Comparison of ENCODE assay signal across 8 cellular contexts in the genomic region with DNA sequence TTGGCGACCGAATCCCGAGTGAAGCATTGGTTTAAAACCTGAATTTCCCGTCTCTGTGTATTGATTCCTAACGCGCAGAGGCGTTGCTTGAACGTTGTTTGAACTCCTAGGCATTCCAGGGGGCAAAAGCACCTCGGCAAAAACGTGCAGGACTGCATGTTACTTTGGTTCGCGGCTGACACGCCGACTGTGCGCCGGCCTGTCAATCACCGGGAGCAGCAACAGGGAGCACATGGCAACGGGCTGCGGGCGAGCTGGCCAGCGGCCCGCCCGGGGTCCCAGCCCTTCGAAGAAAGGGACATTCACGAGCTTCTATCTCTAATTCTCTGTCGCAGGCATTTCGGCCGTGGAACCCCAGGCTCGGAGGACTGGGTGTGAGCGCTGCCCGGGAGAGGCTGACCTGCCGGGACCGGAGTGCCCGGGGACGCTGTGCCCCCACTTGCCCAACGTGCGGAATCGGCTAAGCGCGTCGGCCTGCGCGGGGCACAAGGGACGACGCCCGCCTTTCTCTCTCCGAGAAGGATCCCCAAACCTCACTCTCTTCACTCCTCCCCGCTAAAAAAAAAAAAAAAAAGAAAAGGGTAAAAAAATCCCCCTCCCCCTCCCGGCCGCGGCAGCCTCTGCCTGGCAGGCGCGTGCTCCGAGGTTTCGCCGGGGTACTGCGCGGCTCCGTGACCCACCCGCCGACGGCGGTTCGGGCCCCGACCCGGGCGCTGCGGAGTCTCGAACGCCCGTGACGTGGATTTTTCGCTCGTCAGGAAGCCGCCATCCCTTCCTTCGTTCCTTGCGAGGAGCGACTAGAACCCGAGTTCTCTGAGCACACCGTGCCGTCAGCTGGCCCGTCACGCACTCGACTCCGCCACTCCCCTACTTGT. TPM values are rescaled to one million over a fixed set of nuclear protein-coding genes. Genes with fewer than 3 reads are reported as not detected.
DNase-seq lines count a peak whose midpoint lies in the region; ATAC-seq and TF ChIP-seq lines count a peak whose summit lies in the region.

No MANE protein-coding gene starts in this region.

- H3K36me3 ChIP-seq in OCI-LY3 (replicated peaks; ENCODE audit: low read depth, low read length) (no peaks in the 10 kb centered on the region), trophoblast cell (ENCODE audit: control insufficient read depth in 1 of 2, insufficient read depth in 2 of 2, low read length in 2 of 2) (peaks cover 4 to 9% of the 10 kb centered on the region in 2 experiments)

- peak overlapping the region; percentile 33 for H3K18ac ChIP-seq in trophoblast cell (ENCODE audit: low read length)

- no peaks in the 10 kb centered on the region for H4K20me1 ChIP-seq in OCI-LY3 (ENCODE audit: insufficient read depth, low read length)

- H3K79me1 ChIP-seq in trophoblast cell (ENCODE audit: low read length), result peaks cover 4% of the 10 kb centered on the region

- in situ Hi-C loops in ACHN (cut with HindIII; ENCODE audit: low pct_ligation_motif_present, low pct_unique_long_range_greater_than_20kb, low sequenced_read_pairs), result no loop called here

- no peak overlapping the region for H2AK5ac ChIP-seq in trophoblast cell (ENCODE audit: low read length)

- peaks cover 9% of the 10 kb centered on the region for H3K4me1 ChIP-seq in OCI-LY3 (ENCODE audit: low read length)
- H3K4me1 ChIP-seq in trophoblast cell (ENCODE audit: control insufficient read depth in 1 of 2, insufficient read depth in 2 of 2, low read length in 2 of 2), result no peaks in the 10 kb centered on the region

- H3K27me3 ChIP-seq in OCI-LY3 (ENCODE audit: low read depth, low read length) (peaks cover 45% of the 10 kb centered on the region), trophoblast cell (ENCODE audit: insufficient read depth, low read length) (no peaks in the 10 kb centered on the region)

- peak overlapping the region; percentile 20 for H3K14ac ChIP-seq in trophoblast cell (ENCODE audit: low read length)

- intact Hi-C loops in Right ventricle myocardium superior (cut with DNase I), result loop anchor here (10.0 kb wide), 2 partner anchors 257 to 263 kb away; no protein-coding TSS in a partner anchor

- peaks cover 8% of the 10 kb centered on the region for H3K36me3 Mint-ChIP-seq in activated naive CD4-positive, alpha-beta T cell treated with anti-CD3 and anti-CD28 coated beads, Interleukin-2, amount 50 U/mL, for 24 hours

- peak overlapping the region; percentile 84 for H3K27ac Mint-ChIP-seq in activated naive CD4-positive, alpha-beta T cell treated with anti-CD3 and anti-CD28 coated beads, Interleukin-2, amount 50 U/mL, for 24 hours

- H3K27me3 Mint-ChIP-seq in activated naive CD4-positive, alpha-beta T cell treated with anti-CD3 and anti-CD28 coated beads, Interleukin-2, amount 50 U/mL, for 24 hours, result peaks cover 22% of the 10 kb centered on the region

- ATAC-seq in GM18909 (IDR thresholded peaks at IDR 0.05; ENCODE audit: poor library complexity, unreplicated experiment) (peak; percentile 24), HG03342 (IDR thresholded peaks at IDR 0.05; ENCODE audit: unreplicated experiment) (peak; percentile 19), Right ventricle myocardium superior (ENCODE audit: poor library complexity) (peak; percentile 51)

- no peaks in the 10 kb centered on the region for H3K79me2 ChIP-seq in OCI-LY3 (ENCODE audit: low read length)
- no peaks in the 10 kb centered on the region for H3K79me2 ChIP-seq in trophoblast cell (ENCODE audit: control insufficient read depth, insufficient read depth, low read length, poor library complexity)

- no peak overlapping the region for H3K4ac ChIP-seq in trophoblast cell (ENCODE audit: low read depth, low read length)

- H3K9ac ChIP-seq in OCI-LY3 (ENCODE audit: low read length), result peak overlapping the region; percentile 67
- H3K9ac ChIP-seq in trophoblast cell (ENCODE audit: low read length), result no peak overlapping the region

- DNase-seq in ACHN (peak; percentile 33), Right ventricle myocardium superior (peak; percentile 69), trophoblast cell (peak; percentile 28 to 51), SHP77 treated with DMSO at 0.1 percent for 48 hours (lab: John Stamatoyannopoulos, UW) (no peak)

- no peaks in the 10 kb centered on the region for H3K9me3 Mint-ChIP-seq in activated naive CD4-positive, alpha-beta T cell treated with anti-CD3 and anti-CD28 coated beads, Interleukin-2, amount 50 U/mL, for 24 hours

- H2AFZ ChIP-seq in OCI-LY3 (ENCODE audit: low read depth, low read length) (peak overlapping the region; percentile 61), trophoblast cell (ENCODE audit: insufficient read depth, low read length, poor library complexity) (peak overlapping the region; percentile 45)

- H4K8ac ChIP-seq in trophoblast cell (ENCODE audit: low read depth, low read length), result peak overlapping the region; percentile 48

- H3K27ac ChIP-seq in OCI-LY3 (ENCODE audit: low read length), result no peak overlapping the region
- H3K27ac ChIP-seq in trophoblast cell (ENCODE audit: low read depth, low read length), result no peak overlapping the region

- no peak overlapping the region for H2BK12ac ChIP-seq in trophoblast cell (ENCODE audit: low read length)

- H4K91ac ChIP-seq in trophoblast cell (ENCODE audit: low read depth, low read length), result no peak overlapping the region

- H3K4me2 ChIP-seq in OCI-LY3 (ENCODE audit: low read length), result peak overlapping the region; percentile 96
- H3K4me2 ChIP-seq in trophoblast cell (ENCODE audit: low read length), result peak overlapping the region; percentile 96

- H3K4me1 Mint-ChIP-seq in activated naive CD4-positive, alpha-beta T cell treated with anti-CD3 and anti-CD28 coated beads, Interleukin-2, amount 50 U/mL, for 24 hours, result peaks cover 22% of the 10 kb centered on the region

- H2BK5ac ChIP-seq in trophoblast cell (ENCODE audit: low read depth, low read length, poor library complexity), result no peak overlapping the region

- H3K4me3 ChIP-seq in OCI-LY3 (ENCODE audit: low read length) (peak overlapping the region; percentile 79), trophoblast cell (ENCODE audit: low read depth, low read length) (peak overlapping the region; percentile 81)

- no peaks in the 10 kb centered on the region for H3K9me3 ChIP-seq in OCI-LY3 (ENCODE audit: insufficient read depth, low read length)
- peaks cover 2% of the 10 kb centered on the region for H3K9me3 ChIP-seq in trophoblast cell (ENCODE audit: insufficient read depth, low read depth, low read length)

- no peak for TF ChIP-seq CTCF in OCI-LY3 (IDR thresholded peaks at IDR 0.05; ENCODE audit: low read depth, low read length)

- no peak overlapping the region for H3K23ac ChIP-seq in trophoblast cell (ENCODE audit: low read length)

- H2BK120ac ChIP-seq in trophoblast cell (ENCODE audit: insufficient read depth, low read length, poor library complexity), result no peak overlapping the region

- no CpG with 5 or more reads among the region's 85 CpGs for WGBS in trophoblast cell (ENCODE audit: extremely low coverage, insufficient coverage, insufficient read length)

- H3K4me3 Mint-ChIP-seq in activated naive CD4-positive, alpha-beta T cell treated with anti-CD3 and anti-CD28 coated beads, Interleukin-2, amount 50 U/mL, for 24 hours, result peak overlapping the region; percentile 92

- H4K12ac ChIP-seq in trophoblast cell (ENCODE audit: low read depth, low read length), result no peak overlapping the region

RNA-seq across cellular contexts. Expression of a gene that starts 0.9 kb away (rescaled TPM):
- 37.3 TPM for total RNA-seq in Right ventricle myocardium superior
- polyA plus RNA-seq in trophoblast cell (2013), result 3.3 and 3.5 TPM in 2 replicates
